In genomic region chr15:85414495-85414894, GRCh38 we compare ENCODE assay signal across 9 cellular contexts. TPM values are rescaled to one million over a fixed set of nuclear protein-coding genes. Genes with fewer than 3 reads are reported as not detected.
A peak's percentile ranks its signal among the peaks of the same experiment; 100 is the strongest.
DNase-seq lines count a peak whose midpoint lies in the region; ATAC-seq and TF ChIP-seq lines count a peak whose summit lies in the region.
"Had no signal": no experiment of that assay in that cellular context is flagged by ENCODE, and none has a peak within 500 bp of the region (broad histone marks: within the 10 kb centered on the region; RNA-seq: fewer than 3 reads in every experiment).

No MANE protein-coding gene starts in this region.

- H4K20me1 ChIP-seq in OCI-LY7 (ENCODE audit: insufficient read depth, low read length) = peaks cover 41% of the 10 kb centered on the region

- peak overlapping the region; percentile 69 for H3K9ac ChIP-seq in skeletal muscle satellite cell (ENCODE audit: low read depth, low read length)

- peaks cover 100% of the 10 kb centered on the region for H3K79me2 ChIP-seq in OCI-LY7 (ENCODE audit: insufficient read depth, low read depth, low read length)

- H2AFZ ChIP-seq in OCI-LY7 (ENCODE audit: low read length) = no peak overlapping the region

- H3K4me3 ChIP-seq in OCI-LY7 (ENCODE audit: low read depth, low read length, poor library complexity, severe bottlenecking) = peak overlapping the region; percentile 49
- H3K4me3 ChIP-seq in skeletal muscle satellite cell (ENCODE audit: low read length) = no peak overlapping the region

- H3K4me1 ChIP-seq in OCI-LY7 (ENCODE audit: insufficient read depth, low read length, poor library complexity, severe bottlenecking) = peaks cover 73% of the 10 kb centered on the region
- H3K4me1 ChIP-seq in skeletal muscle satellite cell (ENCODE audit: control insufficient read depth, insufficient read depth, low read length) = peaks cover 45% of the 10 kb centered on the region

- H3K36me3 ChIP-seq in OCI-LY7 (ENCODE audit: insufficient read depth, low read length) = peaks cover 13% of the 10 kb centered on the region
- no peaks in the 10 kb centered on the region for H3K36me3 ChIP-seq in skeletal muscle satellite cell (ENCODE audit: insufficient read depth, low read length)

- BruUV-seq in OCI-LY7 (replicated peaks; lab: Mats Ljungman, UMichigan) = no TSS peak

- peak overlapping the region; percentile 71 for H3K27ac ChIP-seq in OCI-LY7 (ENCODE audit: low read depth, low read length, poor library complexity, severe bottlenecking)
- H3K27ac ChIP-seq: 22Rv1 had no signal

- H3K27me3 ChIP-seq in skeletal muscle satellite cell (ENCODE audit: control insufficient read depth, insufficient read depth, low read length) = no peaks in the 10 kb centered on the region

- POLR2A ChIA-PET in OCI-LY7 (lab: Charles Lee) = interaction anchor here (0.5 to 8.8 kb wide), 13 partner anchors 9 to 118 kb away, joined by 3 to 109 read pairs (median 5); partner anchors contain the start of gene AKAP13

- H3K9me3 ChIP-seq in OCI-LY7 (ENCODE audit: low read length) = no peaks in the 10 kb centered on the region
- H3K9me3 ChIP-seq in skeletal muscle satellite cell (replicated peaks; ENCODE audit: low read length) = no peaks in the 10 kb centered on the region

- ATAC-seq in HG02610 (IDR thresholded peaks at IDR 0.05; ENCODE audit: unreplicated experiment) = no peak

- no peak for TF ChIP-seq POLR2A in erythroblast (IDR thresholded peaks at IDR 0.05; ENCODE audit: low read length)

- CTCF ChIA-PET in OCI-LY7 (lab: Charles Lee; ENCODE audit: unreplicated experiment) = interaction anchor here (1.0 to 3.3 kb wide), 5 partner anchors 9 to 118 kb away, joined by 4 to 24 read pairs (median 7); no protein-coding TSS in a partner anchor

- TF ChIP-seq CTCF in OCI-LY7 (conservative IDR thresholded peaks at IDR 0.05; ENCODE audit: low read length) = peak; percentile 71

- H3K4me2 ChIP-seq in OCI-LY7 (ENCODE audit: low read length) = peak overlapping the region; percentile 84
- peak overlapping the region; percentile 76 for H3K4me2 ChIP-seq in skeletal muscle satellite cell (ENCODE audit: low read length)

- intact Hi-C loops in OCI-LY7 (cut with micrococcal nuclease; ENCODE audit: unreplicated experiment) = loop anchor here (1.0 kb wide), 1 partner anchor 118 kb away; no protein-coding TSS in a partner anchor

- DNase-seq in DMS153 (lab: John Stamatoyannopoulos, UW) (peak; percentile 1), DMS153 treated with DMSO at 0.1 percent for 48 hours (lab: John Stamatoyannopoulos, UW; ENCODE audit: unreplicated experiment) (no peak), OCI-LY7 (ENCODE audit: low spot score) (no peak), erythroblast (lab: John Stamatoyannopoulos, UW) (peak; percentile 19 to 42), T1000 (lab: John Stamatoyannopoulos, UW) (no peak), NCI-H1930 (lab: John Stamatoyannopoulos, UW) (no peak)

- H3K9me2 ChIP-seq in OCI-LY7 (ENCODE audit: insufficient read depth, low read length) = no peaks in the 10 kb centered on the region

RNA-seq across cellular contexts. Expression of gene AKAP13, which starts 34.1 kb away (rescaled TPM):
- total RNA-seq in OCI-LY7 (2014; rRNA removed; shearing (Covaris generic)) = 124 and 140 TPM in 2 replicates
- total RNA-seq in OCI-LY7 (2022) = 250 and 261 TPM in 2 replicates
- 47.1 and 51.5 TPM in 2 replicates for total RNA-seq in skeletal muscle satellite cell (2012; rRNA removed)

Comparison
In these comparisons a context has a peak if more than half of its experiments do, and no peak if none do; other contexts are left out.
1. DNase-seq: peak in DMS153 (single experiment) and erythroblast (2 of 2); none in DMS153 treated with DMSO at 0.1 percent for 48 hours (single experiment), OCI-LY7 (single experiment), T1000 (single experiment) and NCI-H1930 (0 of 2).